Comparison of ENCODE assay signal across 1 cellular context in the genomic region with DNA sequence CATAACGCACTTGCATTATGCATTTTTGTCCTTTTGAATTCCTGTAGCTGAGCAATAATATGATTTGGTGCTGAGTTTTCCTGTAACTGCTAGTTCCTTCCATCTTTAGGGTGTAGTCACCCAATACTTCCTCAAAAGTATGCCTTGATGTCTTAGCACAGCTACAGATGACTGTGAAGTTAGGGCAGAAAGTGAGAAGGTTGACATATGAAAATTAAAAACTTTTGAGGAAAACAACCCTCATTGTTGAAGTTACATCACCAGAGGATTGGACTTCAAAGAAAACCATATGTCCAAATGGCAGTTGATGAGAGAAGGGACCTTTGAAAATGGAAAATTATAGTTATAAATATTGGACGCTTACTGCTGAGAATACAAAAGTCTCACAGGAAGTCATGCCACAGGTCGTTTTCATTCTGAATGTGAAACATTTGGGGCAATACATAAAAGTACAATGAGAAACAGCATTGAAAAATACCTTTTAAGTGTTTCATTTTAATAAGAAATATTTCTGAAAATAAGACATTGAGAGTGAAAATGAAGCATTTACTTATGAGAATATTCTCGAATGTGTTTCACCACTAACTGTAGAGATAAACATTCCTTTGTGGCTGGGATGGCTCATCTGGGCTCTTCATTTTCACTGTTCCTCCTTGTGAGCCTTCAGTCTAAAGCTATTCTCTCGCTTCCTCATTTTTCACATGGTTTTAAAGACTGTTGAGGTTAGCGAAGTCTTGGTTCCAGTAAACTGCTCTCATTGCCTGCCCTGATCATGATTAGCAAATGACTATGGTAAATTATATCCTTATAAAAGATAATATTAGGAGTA.
TF ChIP-seq lines count a peak whose summit lies in the region.

No MANE protein-coding gene starts in this region.

TF ChIP-seq in GM12878, 131 proteins besides CTCF, POLR2A, EP300 and RAD21 (continued from another document):
- TF ChIP-seq, protein P1, sequence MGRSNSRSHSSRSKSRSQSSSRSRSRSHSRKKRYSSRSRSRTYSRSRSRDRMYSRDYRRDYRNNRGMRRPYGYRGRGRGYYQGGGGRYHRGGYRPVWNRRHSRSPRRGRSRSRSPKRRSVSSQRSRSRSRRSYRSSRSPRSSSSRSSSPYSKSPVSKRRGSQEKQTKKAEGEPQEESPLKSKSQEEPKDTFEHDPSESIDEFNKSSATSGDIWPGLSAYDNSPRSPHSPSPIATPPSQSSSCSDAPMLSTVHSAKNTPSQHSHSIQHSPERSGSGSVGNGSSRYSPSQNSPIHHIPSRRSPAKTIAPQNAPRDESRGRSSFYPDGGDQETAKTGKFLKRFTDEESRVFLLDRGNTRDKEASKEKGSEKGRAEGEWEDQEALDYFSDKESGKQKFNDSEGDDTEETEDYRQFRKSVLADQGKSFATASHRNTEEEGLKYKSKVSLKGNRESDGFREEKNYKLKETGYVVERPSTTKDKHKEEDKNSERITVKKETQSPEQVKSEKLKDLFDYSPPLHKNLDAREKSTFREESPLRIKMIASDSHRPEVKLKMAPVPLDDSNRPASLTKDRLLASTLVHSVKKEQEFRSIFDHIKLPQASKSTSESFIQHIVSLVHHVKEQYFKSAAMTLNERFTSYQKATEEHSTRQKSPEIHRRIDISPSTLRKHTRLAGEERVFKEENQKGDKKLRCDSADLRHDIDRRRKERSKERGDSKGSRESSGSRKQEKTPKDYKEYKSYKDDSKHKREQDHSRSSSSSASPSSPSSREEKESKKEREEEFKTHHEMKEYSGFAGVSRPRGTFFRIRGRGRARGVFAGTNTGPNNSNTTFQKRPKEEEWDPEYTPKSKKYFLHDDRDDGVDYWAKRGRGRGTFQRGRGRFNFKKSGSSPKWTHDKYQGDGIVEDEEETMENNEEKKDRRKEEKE (IDR thresholded peaks at IDR 0.05) = no peak
- peak; percentile 24 to 45; a peak in 1 of 4 replicates for TF ChIP-seq BHLHE40 (IDR thresholded peaks at IDR 0.05; ENCODE audit: borderline replicate concordance in 1 of 2, low read depth in 2 of 2, low read length in 1 of 2)
- peak; percentile 50; the same call in 1 of the 3 replicates for TF ChIP-seq POU2F2 (IDR thresholded peaks at IDR 0.05; ENCODE audit: borderline replicate concordance, low read depth, low read length)
- TF ChIP-seq, protein P2, sequence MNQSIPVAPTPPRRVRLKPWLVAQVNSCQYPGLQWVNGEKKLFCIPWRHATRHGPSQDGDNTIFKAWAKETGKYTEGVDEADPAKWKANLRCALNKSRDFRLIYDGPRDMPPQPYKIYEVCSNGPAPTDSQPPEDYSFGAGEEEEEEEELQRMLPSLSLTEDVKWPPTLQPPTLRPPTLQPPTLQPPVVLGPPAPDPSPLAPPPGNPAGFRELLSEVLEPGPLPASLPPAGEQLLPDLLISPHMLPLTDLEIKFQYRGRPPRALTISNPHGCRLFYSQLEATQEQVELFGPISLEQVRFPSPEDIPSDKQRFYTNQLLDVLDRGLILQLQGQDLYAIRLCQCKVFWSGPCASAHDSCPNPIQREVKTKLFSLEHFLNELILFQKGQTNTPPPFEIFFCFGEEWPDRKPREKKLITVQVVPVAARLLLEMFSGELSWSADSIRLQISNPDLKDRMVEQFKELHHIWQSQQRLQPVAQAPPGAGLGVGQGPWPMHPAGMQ (IDR thresholded peaks at IDR 0.05; ENCODE audit: borderline replicate concordance) = no peak
- TF ChIP-seq TBL1XR1 (IDR thresholded peaks at IDR 0.05; ENCODE audit: low read depth, low read length) = peak; percentile 84
- peak; percentile 91 for TF ChIP-seq RUNX3 (IDR thresholded peaks at IDR 0.05; ENCODE audit: low read length)
- TF ChIP-seq CREM (IDR thresholded peaks at IDR 0.05; ENCODE audit: low read depth) = peak; percentile 38; the same call in 1 of the 2 replicates
- no peak for TF ChIP-seq SMAD5 (IDR thresholded peaks at IDR 0.05; ENCODE audit: low read depth)
- peak; percentile 60; the same call in 1 of the 2 replicates for TF ChIP-seq PAX5 (IDR thresholded peaks at IDR 0.05; ENCODE audit: borderline replicate concordance, low read depth, low read length)
- TF ChIP-seq MTA2 (IDR thresholded peaks at IDR 0.05; ENCODE audit: low read depth) = peak; percentile 87
- TF ChIP-seq NBN (IDR thresholded peaks at IDR 0.05) = 0 out of 2 replicates have a peak, but pooled peaks have one; percentile 52
- TF ChIP-seq LARP7 (IDR thresholded peaks at IDR 0.05) = no peak
- no peak for TF ChIP-seq ESRRA (IDR thresholded peaks at IDR 0.05; ENCODE audit: low read length)
- peak; percentile 48 for TF ChIP-seq BCL11A (IDR thresholded peaks at IDR 0.05; ENCODE audit: low read depth, low read length)
- peak; percentile 78 for TF ChIP-seq ATF7 (IDR thresholded peaks at IDR 0.05; ENCODE audit: low read depth)
- TF ChIP-seq MYC (IDR thresholded peaks at IDR 0.05; ENCODE audit: insufficient read depth, insufficient read length, insufficient replicate concordance, low read length, severe bottlenecking) = no peak
- TF ChIP-seq, protein P3, sequence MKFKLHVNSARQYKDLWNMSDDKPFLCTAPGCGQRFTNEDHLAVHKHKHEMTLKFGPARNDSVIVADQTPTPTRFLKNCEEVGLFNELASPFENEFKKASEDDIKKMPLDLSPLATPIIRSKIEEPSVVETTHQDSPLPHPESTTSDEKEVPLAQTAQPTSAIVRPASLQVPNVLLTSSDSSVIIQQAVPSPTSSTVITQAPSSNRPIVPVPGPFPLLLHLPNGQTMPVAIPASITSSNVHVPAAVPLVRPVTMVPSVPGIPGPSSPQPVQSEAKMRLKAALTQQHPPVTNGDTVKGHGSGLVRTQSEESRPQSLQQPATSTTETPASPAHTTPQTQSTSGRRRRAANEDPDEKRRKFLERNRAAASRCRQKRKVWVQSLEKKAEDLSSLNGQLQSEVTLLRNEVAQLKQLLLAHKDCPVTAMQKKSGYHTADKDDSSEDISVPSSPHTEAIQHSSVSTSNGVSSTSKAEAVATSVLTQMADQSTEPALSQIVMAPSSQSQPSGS (IDR thresholded peaks at IDR 0.05; ENCODE audit: low read length) = peak; percentile 60; the same call in 1 of the 2 replicates
- no peak for TF ChIP-seq ZSCAN29 (IDR thresholded peaks at IDR 0.05)
- TF ChIP-seq, protein P4, sequence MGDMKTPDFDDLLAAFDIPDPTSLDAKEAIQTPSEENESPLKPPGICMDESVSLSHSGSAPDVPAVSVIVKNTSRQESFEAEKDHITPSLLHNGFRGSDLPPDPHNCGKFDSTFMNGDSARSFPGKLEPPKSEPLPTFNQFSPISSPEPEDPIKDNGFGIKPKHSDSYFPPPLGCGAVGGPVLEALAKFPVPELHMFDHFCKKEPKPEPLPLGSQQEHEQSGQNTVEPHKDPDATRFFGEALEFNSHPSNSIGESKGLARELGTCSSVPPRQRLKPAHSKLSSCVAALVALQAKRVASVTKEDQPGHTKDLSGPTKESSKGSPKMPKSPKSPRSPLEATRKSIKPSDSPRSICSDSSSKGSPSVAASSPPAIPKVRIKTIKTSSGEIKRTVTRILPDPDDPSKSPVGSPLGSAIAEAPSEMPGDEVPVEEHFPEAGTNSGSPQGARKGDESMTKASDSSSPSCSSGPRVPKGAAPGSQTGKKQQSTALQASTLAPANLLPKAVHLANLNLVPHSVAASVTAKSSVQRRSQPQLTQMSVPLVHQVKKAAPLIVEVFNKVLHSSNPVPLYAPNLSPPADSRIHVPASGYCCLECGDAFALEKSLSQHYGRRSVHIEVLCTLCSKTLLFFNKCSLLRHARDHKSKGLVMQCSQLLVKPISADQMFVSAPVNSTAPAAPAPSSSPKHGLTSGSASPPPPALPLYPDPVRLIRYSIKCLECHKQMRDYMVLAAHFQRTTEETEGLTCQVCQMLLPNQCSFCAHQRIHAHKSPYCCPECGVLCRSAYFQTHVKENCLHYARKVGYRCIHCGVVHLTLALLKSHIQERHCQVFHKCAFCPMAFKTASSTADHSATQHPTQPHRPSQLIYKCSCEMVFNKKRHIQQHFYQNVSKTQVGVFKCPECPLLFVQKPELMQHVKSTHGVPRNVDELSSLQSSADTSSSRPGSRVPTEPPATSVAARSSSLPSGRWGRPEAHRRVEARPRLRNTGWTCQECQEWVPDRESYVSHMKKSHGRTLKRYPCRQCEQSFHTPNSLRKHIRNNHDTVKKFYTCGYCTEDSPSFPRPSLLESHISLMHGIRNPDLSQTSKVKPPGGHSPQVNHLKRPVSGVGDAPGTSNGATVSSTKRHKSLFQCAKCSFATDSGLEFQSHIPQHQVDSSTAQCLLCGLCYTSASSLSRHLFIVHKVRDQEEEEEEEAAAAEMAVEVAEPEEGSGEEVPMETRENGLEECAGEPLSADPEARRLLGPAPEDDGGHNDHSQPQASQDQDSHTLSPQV (IDR thresholded peaks at IDR 0.05) = 0 out of 2 replicates have a peak, but pooled peaks have one; percentile 12
- TF ChIP-seq CBX5 (IDR thresholded peaks at IDR 0.05; ENCODE audit: low read depth) = peak; percentile 54; the same call in 1 of the 2 replicates
- TF ChIP-seq ZNF622 (IDR thresholded peaks at IDR 0.05) = no peak
- TF ChIP-seq MYB (IDR thresholded peaks at IDR 0.05; ENCODE audit: borderline replicate concordance, low read depth, low read length) = 0 out of 2 replicates have a peak, but pooled peaks have one; percentile 50
- TF ChIP-seq ASH2L (IDR thresholded peaks at IDR 0.05; ENCODE audit: borderline replicate concordance, low read depth) = no peak
- TF ChIP-seq NFIC (IDR thresholded peaks at IDR 0.05; ENCODE audit: low read depth, low read length) = peak; percentile 93
- peak; percentile 55; the same call in 1 of the 2 replicates for TF ChIP-seq MXI1 (IDR thresholded peaks at IDR 0.05; ENCODE audit: low read depth, low read length)
- TF ChIP-seq JUNB (IDR thresholded peaks at IDR 0.05) = peak; percentile 80
- TF ChIP-seq, protein P5, sequence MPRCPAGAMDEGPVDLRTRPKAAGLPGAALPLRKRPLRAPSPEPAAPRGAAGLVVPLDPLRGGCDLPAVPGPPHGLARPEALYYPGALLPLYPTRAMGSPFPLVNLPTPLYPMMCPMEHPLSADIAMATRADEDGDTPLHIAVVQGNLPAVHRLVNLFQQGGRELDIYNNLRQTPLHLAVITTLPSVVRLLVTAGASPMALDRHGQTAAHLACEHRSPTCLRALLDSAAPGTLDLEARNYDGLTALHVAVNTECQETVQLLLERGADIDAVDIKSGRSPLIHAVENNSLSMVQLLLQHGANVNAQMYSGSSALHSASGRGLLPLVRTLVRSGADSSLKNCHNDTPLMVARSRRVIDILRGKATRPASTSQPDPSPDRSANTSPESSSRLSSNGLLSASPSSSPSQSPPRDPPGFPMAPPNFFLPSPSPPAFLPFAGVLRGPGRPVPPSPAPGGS (IDR thresholded peaks at IDR 0.05; ENCODE audit: borderline replicate concordance, insufficient read depth, low read depth, low read length, poor library complexity, severe bottlenecking) = peak; percentile 41
- no peak for TF ChIP-seq SMC3 (IDR thresholded peaks at IDR 0.05; ENCODE audit: borderline replicate concordance, low read length)
- peak; percentile 75 for TF ChIP-seq MEF2B (IDR thresholded peaks at IDR 0.05; ENCODE audit: partially characterized antibody, poor library complexity, severe bottlenecking)
- peak; percentile 85 for TF ChIP-seq IRF4 (IDR thresholded peaks at IDR 0.05; ENCODE audit: low read depth, low read length)
- peak; percentile 88 for TF ChIP-seq NR2F1 (conservative IDR thresholded peaks at IDR 0.05)
- 0 out of 2 replicates have a peak, but pooled peaks have one; percentile 43 for TF ChIP-seq CBFB (IDR thresholded peaks at IDR 0.05; ENCODE audit: low read depth)
- TF ChIP-seq, protein P6, sequence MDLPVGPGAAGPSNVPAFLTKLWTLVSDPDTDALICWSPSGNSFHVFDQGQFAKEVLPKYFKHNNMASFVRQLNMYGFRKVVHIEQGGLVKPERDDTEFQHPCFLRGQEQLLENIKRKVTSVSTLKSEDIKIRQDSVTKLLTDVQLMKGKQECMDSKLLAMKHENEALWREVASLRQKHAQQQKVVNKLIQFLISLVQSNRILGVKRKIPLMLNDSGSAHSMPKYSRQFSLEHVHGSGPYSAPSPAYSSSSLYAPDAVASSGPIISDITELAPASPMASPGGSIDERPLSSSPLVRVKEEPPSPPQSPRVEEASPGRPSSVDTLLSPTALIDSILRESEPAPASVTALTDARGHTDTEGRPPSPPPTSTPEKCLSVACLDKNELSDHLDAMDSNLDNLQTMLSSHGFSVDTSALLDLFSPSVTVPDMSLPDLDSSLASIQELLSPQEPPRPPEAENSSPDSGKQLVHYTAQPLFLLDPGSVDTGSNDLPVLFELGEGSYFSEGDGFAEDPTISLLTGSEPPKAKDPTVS (IDR thresholded peaks at IDR 0.05; ENCODE audit: low read depth, low read length) = peak; percentile 73
- peak; percentile 54 for TF ChIP-seq BMI1 (IDR thresholded peaks at IDR 0.05; ENCODE audit: borderline replicate concordance)
- TF ChIP-seq PML (IDR thresholded peaks at IDR 0.05; ENCODE audit: low read length) = peak; percentile 66; the same call in 1 of the 2 replicates
- TF ChIP-seq, protein P7, sequence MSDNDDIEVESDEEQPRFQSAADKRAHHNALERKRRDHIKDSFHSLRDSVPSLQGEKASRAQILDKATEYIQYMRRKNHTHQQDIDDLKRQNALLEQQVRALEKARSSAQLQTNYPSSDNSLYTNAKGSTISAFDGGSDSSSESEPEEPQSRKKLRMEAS (IDR thresholded peaks at IDR 0.05; ENCODE audit: low read depth, low read length) = peak; percentile 56; the same call in 1 of the 2 replicates
- peak; percentile 99 for TF ChIP-seq STAT3 (IDR thresholded peaks at IDR 0.05; ENCODE audit: low read depth, low read length)
- TF ChIP-seq HDAC6 (IDR thresholded peaks at IDR 0.05; ENCODE audit: unreplicated experiment) = no peak
- TF ChIP-seq YY1 (IDR thresholded peaks at IDR 0.05; ENCODE audit: low read depth, low read length) = peak; percentile 66; the same call in 1 of the 2 replicates
- no peak for TF ChIP-seq CREB1 (IDR thresholded peaks at IDR 0.05; ENCODE audit: low read depth)
- TF ChIP-seq EED (IDR thresholded peaks at IDR 0.05; ENCODE audit: low read depth) = peak; percentile 74
- peak; percentile 66; the same call in 1 of the 2 replicates for TF ChIP-seq RCOR1 (conservative IDR thresholded peaks at IDR 0.05; ENCODE audit: low read depth, low read length)
- TF ChIP-seq CBX3 (IDR thresholded peaks at IDR 0.05; ENCODE audit: borderline replicate concordance, low read depth) = no peak
